In genomic region chr6:132143258-132143657, GRCh38 we compare ENCODE assay signal across 25 cellular contexts.
"Had no signal": no experiment of that assay in that cellular context is flagged by ENCODE, and none has a peak within 500 bp of the region (broad histone marks: within the 10 kb centered on the region; RNA-seq: fewer than 3 reads in every experiment).

No MANE protein-coding gene starts in this region.

- H3K4me1 ChIP-seq: body of pancreas had no signal

- H3K27me3 ChIP-seq: body of pancreas, MG63 had no signal

- H3K4me2 ChIP-seq: KMS-11 had no signal

- H3K4me1 Mint-ChIP-seq: activated naive CD4-positive, alpha-beta T cell treated with anti-CD3 and anti-CD28 coated beads, Interleukin-2, amount 50 U/mL, for 24 hours had no signal

- H3K9me3 ChIP-seq: body of pancreas, MG63 had no signal

- H3K27ac ChIP-seq: body of pancreas, KMS-11 had no signal

- ATAC-seq: activated CD8-positive, alpha-beta T cell treated with anti-CD3 and anti-CD28 coated beads, Interleukin-2, amount 10 ng/mL, durations not matched to agents 7 days and 5 days; body of pancreas; Panc1; Right ventricle myocardium inferior had no signal

- H3K4me3 ChIP-seq: body of pancreas, MG63 had no signal

- H3K9ac ChIP-seq: KMS-11 had no signal

- H3K27me3 Mint-ChIP-seq: activated naive CD4-positive, alpha-beta T cell treated with anti-CD3 and anti-CD28 coated beads, Interleukin-2, amount 50 U/mL, for 24 hours had no signal

- H3K27ac Mint-ChIP-seq: activated CD8-positive, alpha-beta T cell treated with anti-CD3 and anti-CD28 coated beads, Interleukin-2, amount 10 ng/mL, durations not matched to agents 7 days and 5 days; activated naive CD4-positive, alpha-beta T cell treated with anti-CD3 and anti-CD28 coated beads, Interleukin-2, amount 50 U/mL, for 24 hours; T-helper 1 cell treated with Interleukin-12 subunit alpha and Interleukin-12 subunit beta and Interleukin-4 antibody, amounts not matched to agents 30 μg/mL and 1 μg/mL, for 36 hours had no signal

- H3K4me3 Mint-ChIP-seq: activated CD8-positive, alpha-beta T cell treated with anti-CD3 and anti-CD28 coated beads, Interleukin-2, amount 10 ng/mL, durations not matched to agents 7 days and 5 days; activated naive CD4-positive, alpha-beta T cell treated with anti-CD3 and anti-CD28 coated beads, Interleukin-2, amount 50 U/mL, for 24 hours; T-helper 1 cell treated with Interleukin-12 subunit alpha and Interleukin-12 subunit beta and Interleukin-4 antibody, amounts not matched to agents 30 μg/mL and 1 μg/mL, for 36 hours had no signal

- DNase-seq: activated CD4-positive, alpha-beta T cell treated with anti-CD3 and anti-CD28 coated beads for 48 hours; activated CD4-positive, alpha-beta T cell treated with anti-CD3 and anti-CD28 coated beads, Interleukin-2, amount 50 U/mL, for 4 hours; activated CD4-positive, CD25-positive, alpha-beta regulatory T cell treated with anti-CD3 and anti-CD28 coated beads, Interleukin-2, amount 50 U/mL, for 72 hours; activated CD8-positive, alpha-beta memory T cell treated with anti-CD3 and anti-CD28 coated beads, Interleukin-2, amount 50 U/mL, for 48 hours; activated CD8-positive, alpha-beta T cell treated with anti-CD3 and anti-CD28 coated beads, Interleukin-2, amount 10 ng/mL, durations not matched to agents 7 days and 5 days; activated naive CD4-positive, alpha-beta T cell; activated T-cell treated with anti-CD3 and anti-CD28 coated beads, Interleukin-2, amount 50 U/mL, for 1 hour; aorta; body of pancreas; central memory CD4-positive, alpha-beta T cell; MG63; MV-4-11; NCI-H1092 treated with DMSO at 0.1 percent for 48 hours; NCI-H1417 treated with DMSO at 0.1 percent for 48 hours; NCI-H1694 treated with DMSO at 0.1 percent for 48 hours; NCI-H2029 treated with DMSO at 0.1 percent for 48 hours; NCI-H345; NCI-H510A; NCI-H526 treated with DMSO at 0.1 percent for 48 hours; RPMI8226 had no signal

- H3K36me3 Mint-ChIP-seq: activated naive CD4-positive, alpha-beta T cell treated with anti-CD3 and anti-CD28 coated beads, Interleukin-2, amount 50 U/mL, for 24 hours had no signal

- H3K9me3 Mint-ChIP-seq: activated naive CD4-positive, alpha-beta T cell treated with anti-CD3 and anti-CD28 coated beads, Interleukin-2, amount 50 U/mL, for 24 hours; T-helper 1 cell treated with Interleukin-12 subunit alpha and Interleukin-12 subunit beta and Interleukin-4 antibody, amounts not matched to agents 30 μg/mL and 1 μg/mL, for 36 hours had no signal
